Comparison of ENCODE assay signal across 8 cellular contexts in genomic region chr11:110376711-110377324, GRCh38. TPM values are rescaled to one million over a fixed set of nuclear protein-coding genes. Genes with fewer than 3 reads are reported as not detected.
A peak's percentile ranks its signal among the peaks of the same experiment; 100 is the strongest.
DNase-seq lines count a peak whose midpoint lies in the region; ATAC-seq, FAIRE-seq and TF ChIP-seq lines count a peak whose summit lies in the region.

No MANE protein-coding gene starts in this region.

- no peak for TF ChIP-seq POLR2A in HepG2 (IDR thresholded peaks at IDR 0.05; ENCODE audit: insufficient read depth in 1 of 2, low read depth in 2 of 2, low read length in 2 of 2)
- TF ChIP-seq POLR2A in testis (IDR thresholded peaks at IDR 0.05): no peak

- H3K9me3 ChIP-seq in SK-N-MC (ENCODE audit: low read depth, low read length) (no peaks in the 10 kb centered on the region), HepG2 (ENCODE audit: low read length) (no peaks in the 10 kb centered on the region), testis (no peaks in the 10 kb centered on the region)

- H3K9ac ChIP-seq in SK-N-MC (ENCODE audit: insufficient read length) (no peak overlapping the region), HepG2 (ENCODE audit: insufficient read depth, low read depth, low read length) (no peak overlapping the region)

- H3K4me1 ChIP-seq in HepG2 (ENCODE audit: insufficient read depth, low read length) (peaks cover 13% of the 10 kb centered on the region), testis (peaks cover 9% of the 10 kb centered on the region)

- peak; percentile 96 for FAIRE-seq in HepG2 (lab: Jason Lieb, UNC)

- in situ Hi-C loops in HepG2 (cut with HindIII; ENCODE audit: extremely low pct_ligation_motif_present, low pct_unique_long_range_greater_than_20kb): loop anchor here (5.0 kb wide), 1 partner anchor 175 kb away; no protein-coding TSS in a partner anchor

- H3K4me3 ChIP-seq in SK-N-MC: no peak overlapping the region
- H3K4me3 ChIP-seq in HepG2 (replicated peaks in 1 of 3; ENCODE audit: insufficient read depth in 1 of 3, low read depth in 2 of 3, low read length in 3 of 3): peak overlapping the region; percentile 6 to 54 (median 23); a peak in 3 of 6 replicates
- no peak overlapping the region for H3K4me3 ChIP-seq in testis

- no peak for TF ChIP-seq EP300 in HepG2 (IDR thresholded peaks at IDR 0.05; ENCODE audit: low read depth in 2 of 2, low read length in 2 of 2)
- no peak for TF ChIP-seq EP300 in HepG2 (CRISPR knock-in tag; IDR thresholded peaks at IDR 0.05; ENCODE audit: borderline replicate concordance)

- H3K36me3 ChIP-seq in SK-N-MC (ENCODE audit: insufficient read depth, low read length) (peaks cover 87% of the 10 kb centered on the region), HepG2 (replicated peaks in 1 of 2; ENCODE audit: control insufficient read depth in 1 of 2, insufficient read depth in 2 of 2, low read length in 2 of 2) (no peaks in the 10 kb centered on the region), testis (ENCODE audit: low read depth, missing control alignments) (no peaks in the 10 kb centered on the region)

- POLR2A ChIA-PET in HepG2 (lab: Yijun Ruan, JAX): interaction anchor here (0.8 to 1.2 kb wide), 2 partner anchors 54 to 175 kb away, joined by 3 to 4 read pairs; no protein-coding TSS in a partner anchor

- BruUV-seq in HepG2 (replicated peaks; lab: Mats Ljungman, UMichigan): no TSS peak

- H2AFZ ChIP-seq in HepG2 (ENCODE audit: low read length): no peak overlapping the region

- H3K27me3 ChIP-seq in HepG2 (ENCODE audit: control insufficient read depth in 1 of 2, insufficient read depth in 2 of 2, low read length in 2 of 2): no peaks in the 10 kb centered on the region; a peak in 1 of 5 replicates
- no peaks in the 10 kb centered on the region for H3K27me3 ChIP-seq in testis

- WGBS in HepG2 (ENCODE audit: low lambda C conversion rate): 2% methylated on average over 6 of the region's 6 CpGs
- 13 to 14% methylated on average over 6 of the region's 6 CpGs for WGBS in testis, 2 donors

- intact Hi-C loops in HepG2 (cut with micrococcal nuclease; ENCODE audit: unreplicated experiment): loop anchor here (1.0 to 10.0 kb wide), 7 partner anchors 52 to 430 kb away; partner anchors contain the start of genes FDX1, RDX and ZC3H12C
- intact Hi-C loops in testis (cut with DNase I; ENCODE audit: low total_unique reads): no loop called here

- peak overlapping the region; percentile 37 for H3K27ac ChIP-seq in SK-N-MC
- peak overlapping the region; percentile 27 for H3K27ac ChIP-seq in HepG2 (ENCODE audit: extremely low read length, insufficient read depth, low read length)
- H3K27ac ChIP-seq in testis: peak overlapping the region in 1 of 2 donors; percentile 42

- H3K4me2 ChIP-seq in HepG2 (ENCODE audit: low read depth, low read length): peak overlapping the region; percentile 75

- H4K20me1 ChIP-seq in HepG2 (ENCODE audit: insufficient read depth, low read length): no peaks in the 10 kb centered on the region

- ATAC-seq in GM21619 (IDR thresholded peaks at IDR 0.05; ENCODE audit: unreplicated experiment) (peak; percentile 18), HepG2 (peak; percentile 99)

- CTCF ChIA-PET in HepG2 (lab: Yijun Ruan, JAX; ENCODE audit: low intra/inter-chr PET ratio, low total read pairs): interaction anchor here (1.1 to 2.1 kb wide), 3 partner anchors 57 to 203 kb away, joined by 3 to 35 read pairs (median 5); no protein-coding TSS in a partner anchor

- TF ChIP-seq RAD21 in HepG2 (CRISPR knock-in tag; IDR thresholded peaks at IDR 0.05): peak; percentile 68

- no peaks in the 10 kb centered on the region for H3K79me2 ChIP-seq in HepG2 (ENCODE audit: insufficient read depth, low read length)

- TF ChIP-seq CTCF in HepG2 (CRISPR knock-in tag; IDR thresholded peaks at IDR 0.05): peak; percentile 72
- peak; percentile 67 to 70 (median 70) for TF ChIP-seq CTCF in testis (IDR thresholded peaks at IDR 0.05)

- peak; percentile 72 for DNase-seq in DMS153 (lab: John Stamatoyannopoulos, UW)
- DNase-seq in NCI-H1092 (lab: John Stamatoyannopoulos, UW): peak; percentile 87
- no peak for DNase-seq in SK-N-MC (ENCODE audit: low read depth, low spot score)
- DNase-seq in dermis blood vessel endothelial cell: peak; percentile 95
- peak; percentile 91 for DNase-seq in HepG2 (ENCODE audit: low spot score)
- peak; percentile 87 for DNase-seq in testis
- DNase-seq in NK-92 (lab: John Stamatoyannopoulos, UW; ENCODE audit: unreplicated experiment): no peak

TF ChIP-seq in HepG2, 621 proteins besides CTCF, POLR2A, EP300 and RAD21 (continues in another document):
- TF ChIP-seq NFYC (CRISPR knock-in tag; IDR thresholded peaks at IDR 0.05): peak; percentile 77
- TF ChIP-seq, protein P1, sequence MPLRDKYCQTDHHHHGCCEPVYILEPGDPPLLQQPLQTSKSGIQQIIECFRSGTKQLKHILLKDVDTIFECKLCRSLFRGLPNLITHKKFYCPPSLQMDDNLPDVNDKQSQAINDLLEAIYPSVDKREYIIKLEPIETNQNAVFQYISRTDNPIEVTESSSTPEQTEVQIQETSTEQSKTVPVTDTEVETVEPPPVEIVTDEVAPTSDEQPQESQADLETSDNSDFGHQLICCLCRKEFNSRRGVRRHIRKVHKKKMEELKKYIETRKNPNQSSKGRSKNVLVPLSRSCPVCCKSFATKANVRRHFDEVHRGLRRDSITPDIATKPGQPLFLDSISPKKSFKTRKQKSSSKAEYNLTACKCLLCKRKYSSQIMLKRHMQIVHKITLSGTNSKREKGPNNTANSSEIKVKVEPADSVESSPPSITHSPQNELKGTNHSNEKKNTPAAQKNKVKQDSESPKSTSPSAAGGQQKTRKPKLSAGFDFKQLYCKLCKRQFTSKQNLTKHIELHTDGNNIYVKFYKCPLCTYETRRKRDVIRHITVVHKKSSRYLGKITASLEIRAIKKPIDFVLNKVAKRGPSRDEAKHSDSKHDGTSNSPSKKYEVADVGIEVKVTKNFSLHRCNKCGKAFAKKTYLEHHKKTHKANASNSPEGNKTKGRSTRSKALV (CRISPR knock-in tag; IDR thresholded peaks at IDR 0.05): no peak
- TF ChIP-seq SMC3 (IDR thresholded peaks at IDR 0.05; ENCODE audit: low read length): peak; percentile 85
- peak; percentile 95 for TF ChIP-seq SAP130 (CRISPR knock-in tag; IDR thresholded peaks at IDR 0.05; ENCODE audit: low read depth)
- TF ChIP-seq RORA (CRISPR knock-in tag; IDR thresholded peaks at IDR 0.05): no peak
- 0 out of 2 replicates have a peak, but pooled peaks have one; percentile 35 for TF ChIP-seq ZNF816 (CRISPR knock-in tag; IDR thresholded peaks at IDR 0.05; ENCODE audit: borderline replicate concordance)
- TF ChIP-seq KDM3A (CRISPR knock-in tag; IDR thresholded peaks at IDR 0.05; ENCODE audit: low read depth): no peak
- TF ChIP-seq EHMT2 (IDR thresholded peaks at IDR 0.05; ENCODE audit: borderline replicate concordance, low read depth, low read length): no peak
- no peak for TF ChIP-seq ZNF567 (CRISPR knock-in tag; IDR thresholded peaks at IDR 0.05; ENCODE audit: borderline replicate concordance)
- TF ChIP-seq MXD4 (CRISPR knock-in tag; IDR thresholded peaks at IDR 0.05): 0 out of 2 replicates have a peak, but pooled peaks have one; percentile 19
- peak; percentile 60; the same call in 1 of the 2 replicates for TF ChIP-seq CREB1 (IDR thresholded peaks at IDR 0.05)
- TF ChIP-seq CREB1 (CRISPR knock-in tag; IDR thresholded peaks at IDR 0.05): peak; percentile 51; the same call in 1 of the 2 replicates
- no peak for TF ChIP-seq ZNF143 (CRISPR knock-in tag; IDR thresholded peaks at IDR 0.05)
- no peak for TF ChIP-seq TRIM22 (IDR thresholded peaks at IDR 0.05)
- no peak for TF ChIP-seq ZNF136 (CRISPR knock-in tag; IDR thresholded peaks at IDR 0.05; ENCODE audit: low read depth)

RNA-seq across cellular contexts. Expression of gene FDX1, which starts 52.9 kb away (rescaled TPM):
- 9.1 and 9.2 TPM in 2 replicates for total RNA-seq in dermis blood vessel endothelial cell
- total RNA-seq in HepG2 (2016; rRNA removed; fragmentation: Illumina TruSeq; extraction: Trizol): 13.1 and 14.5 TPM in 2 replicates
- 14.6 and 14.8 TPM in 2 replicates for total RNA-seq in HepG2 (2016; cell fraction: cytosol; rRNA removed; fragmentation: Illumina TruSeq; extraction: Trizol; ENCODE audit: low read depth)
- total RNA-seq in HepG2 (2016; cell fraction: insoluble cytoplasmic fraction; rRNA removed; fragmentation: Illumina TruSeq; extraction: Trizol): 12.6 and 14.3 TPM in 2 replicates
- 16.4 and 17.5 TPM in 2 replicates for total RNA-seq in HepG2 (2016; cell fraction: membrane; rRNA removed; fragmentation: Illumina TruSeq; extraction: Trizol)
- 5.5 and 6.1 TPM in 2 replicates for total RNA-seq in HepG2 (2016; cell fraction: nucleus; rRNA removed; fragmentation: Illumina TruSeq; extraction: Trizol)
- polyA plus RNA-seq in HepG2 (2011; rRNA removed): 3.4 and 4.5 TPM in 2 replicates
- 2.4 and 3.4 TPM in 2 replicates for polyA plus RNA-seq in HepG2 (2011; cell fraction: cytosol; rRNA removed)
- 0.63 and 1.1 TPM in 2 replicates for polyA plus RNA-seq in HepG2 (2011; cell fraction: nucleus; rRNA removed)
- 6.8 and 7.0 TPM in 2 replicates for polyA plus RNA-seq in HepG2 (2012)
- 18.5 and 18.8 TPM in 2 replicates for polyA plus RNA-seq in HepG2 (2016; cell fraction: cytosol; fragmentation: Illumina TruSeq; extraction: Trizol; ENCODE audit: low read depth)
- 15.6 and 17.9 TPM in 2 replicates for polyA plus RNA-seq in HepG2 (2016; cell fraction: insoluble cytoplasmic fraction; fragmentation: Illumina TruSeq; extraction: Trizol; ENCODE audit: low read depth)
- 15.9 and 16.3 TPM in 2 replicates for polyA plus RNA-seq in HepG2 (2016; cell fraction: membrane; fragmentation: Illumina TruSeq; extraction: Trizol; ENCODE audit: low read depth)
- polyA plus RNA-seq in HepG2 (2016; cell fraction: nucleus; fragmentation: Illumina TruSeq; extraction: Trizol; ENCODE audit: insufficient read depth, low read depth): 8.7 and 9.1 TPM in 2 replicates
- 1.1 and 2.3 TPM in 2 replicates for polyA minus RNA-seq in HepG2 (2011; rRNA and poly(A)+ RNA removed; ENCODE audit: low replicate concordance)
- 1.8 and 2.5 TPM in 2 replicates for polyA minus RNA-seq in HepG2 (2011; cell fraction: cytosol; rRNA and poly(A)+ RNA removed)
- polyA minus RNA-seq in HepG2 (2011; cell fraction: nucleus; rRNA and poly(A)+ RNA removed): 2.0 and 2.2 TPM in 2 replicates
- 10 to 100 TPM; 12.9 to 13.9 TPM for total RNA-seq in testis
- polyA plus RNA-seq in testis (ENCODE audit: insufficient read depth, low read depth, low replicate concordance): 13.1 TPM

Comparison
In these comparisons a context has a peak if more than half of its experiments do, and no peak if none do; other contexts are left out.
1. DNase-seq: peak in DMS153 (single experiment), NCI-H1092 (single experiment), dermis blood vessel endothelial cell (single experiment), HepG2 (single experiment) and testis (single experiment); none in SK-N-MC (single experiment) and NK-92 (single experiment).
2. H3K4me3 ChIP-seq: peak in HepG2 (3 of 3); none in SK-N-MC (single experiment) and testis (0 of 2).